In the genomic region with DNA sequence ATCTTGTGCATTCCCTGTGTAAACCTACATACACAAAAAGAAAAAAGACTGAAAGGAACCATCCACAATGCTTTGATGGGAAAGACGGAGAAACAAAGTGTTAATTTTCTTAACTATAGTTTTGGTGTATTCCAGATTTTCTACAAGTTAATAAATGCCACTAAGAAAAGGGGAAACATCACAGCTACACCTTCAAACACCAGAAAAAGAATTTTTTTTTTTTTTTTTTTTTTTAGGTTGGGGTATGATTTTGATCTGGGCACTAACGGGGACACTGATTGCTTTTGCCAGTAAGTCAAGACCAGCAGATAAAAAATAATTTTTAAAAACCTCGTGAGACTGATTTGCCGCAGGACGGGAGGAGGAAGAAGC, we compare ENCODE assay signal across 9 cellular contexts. TPM values are rescaled to one million over a fixed set of nuclear protein-coding genes. Genes with fewer than 3 reads are reported as not detected.
A peak's percentile ranks its signal among the peaks of the same experiment; 100 is the strongest.
DNase-seq lines count a peak whose midpoint lies in the region; ATAC-seq, FAIRE-seq and TF ChIP-seq lines count a peak whose summit lies in the region.
"Had no signal": no experiment of that assay in that cellular context is flagged by ENCODE, and none has a peak within 500 bp of the region (broad histone marks: within the 10 kb centered on the region; RNA-seq: fewer than 3 reads in every experiment).

No MANE protein-coding gene starts in this region.

- no peak for FAIRE-seq in GM12878 (lab: Jason Lieb, UNC)

- 18% methylated on average over 5 of the region's 5 CpGs for WGBS in GM12878 (ENCODE audit: insufficient coverage, insufficient replicate concordance, low lambda C conversion rate, missing lambda C conversion rate)
- WGBS in urinary bladder: 20% methylated on average over 5 of the region's 5 CpGs

- H4K20me1 ChIP-seq in GM12878 (ENCODE audit: control insufficient read depth, insufficient read depth): no peaks in the 10 kb centered on the region

- no peaks in the 10 kb centered on the region for H3K9me3 Mint-ChIP-seq in memory B cell

- H3K4me1 ChIP-seq in cardiac muscle cell (ENCODE audit: low read depth) (no peaks in the 10 kb centered on the region), GM12878 (ENCODE audit: control insufficient read depth, insufficient read depth, low read length) (peaks cover 21% of the 10 kb centered on the region), urinary bladder (ENCODE audit: insufficient read depth) (no peaks in the 10 kb centered on the region)

- CTCF ChIA-PET in GM12878 (lab: Yijun Ruan, JAX): interaction anchor here (0.7 to 6.0 kb wide), 15 partner anchors 7 to 403 kb away, joined by 3 to 66 read pairs (median 4); partner anchors contain the start of genes C5orf52, LSM11 and SOX30

- TF ChIP-seq CTCF in cardiac muscle cell (IDR thresholded peaks at IDR 0.05; ENCODE audit: low read depth, low read length) (no peak), GM12878 (IDR thresholded peaks at IDR 0.05 in 2 of 3, conservative IDR thresholded peaks at IDR 0.05 in 1 of 3; ENCODE audit: control insufficient read depth in 2 of 3, extremely low read depth in 1 of 3, insufficient read depth in 1 of 3, low read depth in 3 of 3, low read length in 3 of 3) (no peak)

- peak overlapping the region; percentile 94 for H3K27ac Mint-ChIP-seq in memory B cell

- no peak for TF ChIP-seq RAD21 in GM12878 (IDR thresholded peaks at IDR 0.05; ENCODE audit: insufficient read depth, low read depth, low read length)

- H3K4me2 ChIP-seq in GM12878 (ENCODE audit: control insufficient read depth, insufficient read depth): peak overlapping the region; percentile 93

- RAD21 ChIA-PET in GM12878 (lab: Charles Lee; ENCODE audit: unreplicated experiment): interaction anchor here (0.5 to 3.5 kb wide), 13 partner anchors 9 to 442 kb away, joined by 3 to 13 read pairs (median 4); partner anchors contain the start of gene LSM11

- POLR2A ChIA-PET in GM12878 (lab: Charles Lee): interaction anchor here (0.6 to 3.2 kb wide), 7 partner anchors 13 to 1557 kb away, joined by 3 to 17 read pairs (median 3); partner anchors contain the start of gene LSM11

- peaks cover 8% of the 10 kb centered on the region for H3K36me3 Mint-ChIP-seq in memory B cell

- peak overlapping the region; percentile 98; the same call in 1 of the 2 replicates for H2AFZ ChIP-seq in GM12878 (ENCODE audit: control insufficient read depth, low read depth, low read length)

- H3K4me3 ChIP-seq in cardiac muscle cell: peak overlapping the region; percentile 58
- H3K4me3 ChIP-seq in GM12878: peak overlapping the region; percentile 85
- peak overlapping the region; percentile 46 for H3K4me3 ChIP-seq in urinary bladder (ENCODE audit: low read depth, low read length)

- H3K27me3 ChIP-seq in cardiac muscle cell (no peaks in the 10 kb centered on the region), GM12878 (replicated peaks in 1 of 2; ENCODE audit: control insufficient read depth in 2 of 2, insufficient read depth in 2 of 2, low read length in 1 of 2) (no peaks in the 10 kb centered on the region)

- peak overlapping the region; percentile 78 for H3K9ac ChIP-seq in GM12878 (ENCODE audit: control insufficient read depth, insufficient read depth, low read length)

- BruUV-seq in GM12878 (replicated peaks; lab: Mats Ljungman, UMichigan): TSS peak; percentile 85

- in situ Hi-C loops in GM12878 (cut with MboI): no loop called here

- H3K27ac ChIP-seq in cardiac muscle cell: peak overlapping the region; percentile 85
- peak overlapping the region; percentile 92 for H3K27ac ChIP-seq in GM12878 (ENCODE audit: control insufficient read depth, insufficient read depth)
- H3K27ac ChIP-seq in urinary bladder (ENCODE audit: low read depth): no peak overlapping the region

- H3K79me2 ChIP-seq in GM12878 (ENCODE audit: control insufficient read depth, insufficient read depth, low read length): peaks cover 6% of the 10 kb centered on the region

- TF ChIP-seq EP300 in GM12878 (IDR thresholded peaks at IDR 0.05; ENCODE audit: borderline replicate concordance in 1 of 2, control insufficient read depth in 1 of 2, low read depth in 2 of 2, low read length in 2 of 2): no peak

- TF ChIP-seq POLR2A in GM12878 (IDR thresholded peaks at IDR 0.05; ENCODE audit: low read depth, low read length): no peak

- no peak for DNase-seq in cardiac muscle cell (ENCODE audit: low read depth in 1 of 2, low spot score in 1 of 2)
- DNase-seq in Right ventricle myocardium inferior (ENCODE audit: missing footprints): no peak
- DNase-seq in GM12878 (ENCODE audit: low read depth, low spot score): no peak
- DNase-seq in memory B cell (ENCODE audit: low spot score in 2 of 2): no peak
- no peak for DNase-seq in stimulated activated CD4-positive, alpha-beta T cell treated with anti-CD3 and anti-CD28 coated beads, Interleukin-4, amount 100 ng/mL, for 24 hours
- DNase-seq in HuH-7 (ENCODE audit: low spot score): no peak

- SMC1A ChIA-PET in GM12878 (lab: Charles Lee; ENCODE audit: uncharacterized antibody, unreplicated experiment): interaction anchor here (0.6 to 4.0 kb wide), 14 partner anchors 8 to 1726 kb away, joined by 3 to 23 read pairs (median 4); partner anchors contain the start of genes C5orf52 and LSM11

- peaks cover 20% of the 10 kb centered on the region for H3K4me1 Mint-ChIP-seq in memory B cell

- intact Hi-C loops in Right ventricle myocardium inferior (cut with DNase I) (no loop called here), GM12878 (cut with micrococcal nuclease; ENCODE audit: unreplicated experiment) (loop anchor here (5.0 kb wide), 2 partner anchors 159 to 229 kb away; no protein-coding TSS in a partner anchor)

- peak overlapping the region; percentile 91 for H3K4me3 Mint-ChIP-seq in memory B cell

- no peak for ATAC-seq in Right ventricle myocardium inferior
- ATAC-seq in GM12878: no peak
- peak; percentile 2 for ATAC-seq in memory B cell (ENCODE audit: low read depth)
- ATAC-seq in HG03196 (IDR thresholded peaks at IDR 0.05; ENCODE audit: unreplicated experiment): no peak

- no peaks in the 10 kb centered on the region for H3K36me3 ChIP-seq in cardiac muscle cell
- peaks cover 0 to 1% of the 10 kb centered on the region in 2 experiments; a peak in 2 of 4 replicates for H3K36me3 ChIP-seq in GM12878 (ENCODE audit: control insufficient read depth in 2 of 2, insufficient read depth in 2 of 2, low read length in 1 of 2)
- H3K36me3 ChIP-seq in urinary bladder (ENCODE audit: insufficient read depth): peaks cover 2% of the 10 kb centered on the region

- H3K9me3 ChIP-seq in cardiac muscle cell (ENCODE audit: low read depth) (no peaks in the 10 kb centered on the region), GM12878 (replicated peaks; ENCODE audit: control insufficient read depth, insufficient read depth, low read length) (no peaks in the 10 kb centered on the region)

- no peaks in the 10 kb centered on the region for H3K27me3 Mint-ChIP-seq in memory B cell

RNA-seq across cellular contexts. Expression of gene THG1L, which starts 0.3 kb away (rescaled TPM):
- total RNA-seq in cardiac muscle cell: 10.0 and 10.4 TPM in 2 replicates
- polyA plus RNA-seq in cardiac muscle cell: 6.1 and 9.4 TPM in 2 replicates
- total RNA-seq in Right ventricle myocardium inferior: 3.9 TPM
- total RNA-seq in GM12878 (2013; cell fraction: nucleolus; rRNA removed): 16.9 and 19.6 TPM in 2 replicates
- total RNA-seq in GM12878 (2014; rRNA removed): 26.2 and 36.5 TPM in 2 replicates
- total RNA-seq in GM12878 (2014; rRNA removed; fragmentation: Illumina TruSeq; extraction: Trizol): 38.6 and 40.7 TPM in 2 replicates
- 24.8 and 26.5 TPM in 2 replicates for total RNA-seq in GM12878 (2021)
- polyA plus RNA-seq in GM12878 (2011; ENCODE audit: low read depth): 14.9 TPM
- polyA plus RNA-seq in GM12878 (2011; rRNA removed): 54.8 and 55.7 TPM in 2 replicates
- polyA plus RNA-seq in GM12878 (2011; cell fraction: cytosol; rRNA removed): 36.0 and 46.6 TPM in 2 replicates
- polyA plus RNA-seq in GM12878 (2011; cell fraction: nucleus; rRNA removed): 20.5 and 27.5 TPM in 2 replicates
- polyA plus RNA-seq in GM12878 (2012): 24.6 and 29.2 TPM in 2 replicates
- 32.8 and 33.5 TPM in 2 replicates for polyA plus RNA-seq in GM12878 (2014; fragmentation: Illumina TruSeq; extraction: Trizol)
- polyA plus RNA-seq in GM12878 (2014; fragmentation: Nextera tagmentation; extraction: Ambion mirVana): 10 to 100 TPM; 37.2 to 58.0 TPM
- 34.0 and 35.4 TPM in 2 replicates for polyA plus RNA-seq in GM12878 (2014; rRNA removed)
- 10 to 100 TPM; 25.5 to 26.9 TPM for polyA plus RNA-seq in GM12878 (2016; fragmentation: Nextera tagmentation; extraction: Ambion mirVana)
- 61.8 and 77.6 TPM in 2 replicates for polyA minus RNA-seq in GM12878 (2011; rRNA and poly(A)+ RNA removed)
- 17.1 and 17.8 TPM in 2 replicates for polyA minus RNA-seq in GM12878 (2011; cell fraction: cytosol; rRNA and poly(A)+ RNA removed)
- polyA minus RNA-seq in GM12878 (2011; cell fraction: nucleus; rRNA and poly(A)+ RNA removed): 10.0 and 15.5 TPM in 2 replicates
- 27.9 TPM for total RNA-seq in urinary bladder
- polyA plus RNA-seq in urinary bladder: 16.7 TPM

RNA-seq across cellular contexts. Expression of gene LSM11, which starts 12.6 kb away (rescaled TPM):
- total RNA-seq in cardiac muscle cell: 3.0 and 5.5 TPM in 2 replicates
- 1.6 and 2.2 TPM in 2 replicates for polyA plus RNA-seq in cardiac muscle cell
- total RNA-seq in Right ventricle myocardium inferior: 1.5 TPM
- total RNA-seq in GM12878 (2013; cell fraction: nucleolus; rRNA removed): 5.6 and 5.8 TPM in 2 replicates
- total RNA-seq in GM12878 (2014; rRNA removed): 5.5 and 6.9 TPM in 2 replicates
- total RNA-seq in GM12878 (2014; rRNA removed; fragmentation: Illumina TruSeq; extraction: Trizol): 5.3 and 6.0 TPM in 2 replicates
- 6.0 TPM in 2 replicates for total RNA-seq in GM12878 (2021)
- 1.4 TPM for polyA plus RNA-seq in GM12878 (2011; ENCODE audit: low read depth)
- 8.5 and 11.2 TPM in 2 replicates for polyA plus RNA-seq in GM12878 (2011; rRNA removed)
- 3.9 and 4.2 TPM in 2 replicates for polyA plus RNA-seq in GM12878 (2011; cell fraction: cytosol; rRNA removed)
- polyA plus RNA-seq in GM12878 (2011; cell fraction: nucleus; rRNA removed): 6.9 and 7.1 TPM in 2 replicates
- 1.9 and 2.0 TPM in 2 replicates for polyA plus RNA-seq in GM12878 (2012)
- 4.9 and 6.0 TPM in 2 replicates for polyA plus RNA-seq in GM12878 (2014; fragmentation: Illumina TruSeq; extraction: Trizol)
- polyA plus RNA-seq in GM12878 (2014; fragmentation: Nextera tagmentation; extraction: Ambion mirVana): 1 to 10 TPM; 1.5 to 2.1 TPM
- polyA plus RNA-seq in GM12878 (2014; rRNA removed): 3.5 and 3.8 TPM in 2 replicates
- polyA plus RNA-seq in GM12878 (2016; fragmentation: Nextera tagmentation; extraction: Ambion mirVana): 1 to 10 TPM in 1 of 2 experiments, under 1 TPM in 1; 0.71 to 1.5 TPM
- 6.9 and 7.6 TPM in 2 replicates for polyA minus RNA-seq in GM12878 (2011; rRNA and poly(A)+ RNA removed)
- 2.8 and 2.9 TPM in 2 replicates for polyA minus RNA-seq in GM12878 (2011; cell fraction: cytosol; rRNA and poly(A)+ RNA removed)
- 2.2 and 2.6 TPM in 2 replicates for polyA minus RNA-seq in GM12878 (2011; cell fraction: nucleus; rRNA and poly(A)+ RNA removed)
- 15.5 TPM for total RNA-seq in urinary bladder
- polyA plus RNA-seq in urinary bladder: 12.6 TPM

RNA-seq across cellular contexts. Expression of gene C5orf52, which starts 59.6 kb away (rescaled TPM):
- total RNA-seq in cardiac muscle cell: not detected in 2 replicates
- polyA plus RNA-seq in cardiac muscle cell: not detected in 2 replicates
- total RNA-seq in Right ventricle myocardium inferior: not detected
- total RNA-seq in GM12878 (2013; cell fraction: nucleolus; rRNA removed): not detected in 2 replicates
- not detected in 2 replicates for total RNA-seq in GM12878 (2014; rRNA removed)
- total RNA-seq in GM12878 (2014; rRNA removed; fragmentation: Illumina TruSeq; extraction: Trizol): not detected in 2 replicates
- total RNA-seq in GM12878 (2021): not detected in 2 replicates
- polyA plus RNA-seq in GM12878 (2011; ENCODE audit: low read depth): not detected
- polyA plus RNA-seq in GM12878 (2011; rRNA removed): not detected in 2 replicates
- not detected in 2 replicates for polyA plus RNA-seq in GM12878 (2011; cell fraction: cytosol; rRNA removed)
- polyA plus RNA-seq in GM12878 (2011; cell fraction: nucleus; rRNA removed): not detected in 2 replicates
- not detected in 2 replicates for polyA plus RNA-seq in GM12878 (2012)
- polyA plus RNA-seq in GM12878 (2014; fragmentation: Illumina TruSeq; extraction: Trizol): not detected in 2 replicates
- polyA plus RNA-seq in GM12878 (2014; fragmentation: Nextera tagmentation; extraction: Ambion mirVana): not detected
- polyA plus RNA-seq in GM12878 (2014; rRNA removed): not detected in 2 replicates
- polyA plus RNA-seq in GM12878 (2016; fragmentation: Nextera tagmentation; extraction: Ambion mirVana): not detected
- polyA minus RNA-seq in GM12878 (2011; rRNA and poly(A)+ RNA removed): not detected in 2 replicates
- not detected in 2 replicates for polyA minus RNA-seq in GM12878 (2011; cell fraction: cytosol; rRNA and poly(A)+ RNA removed)
- polyA minus RNA-seq in GM12878 (2011; cell fraction: nucleus; rRNA and poly(A)+ RNA removed): not detected in 2 replicates
- total RNA-seq in urinary bladder: not detected
- polyA plus RNA-seq in urinary bladder: not detected
- total RNA-seq: M059J had no signal
